In genomic region chr12:24854908-24855307, GRCh38 we compare ENCODE assay signal across 23 cellular contexts.
A peak's percentile ranks its signal among the peaks of the same experiment; 100 is the strongest.
DNase-seq lines count a peak whose midpoint lies in the region; ATAC-seq, FAIRE-seq and TF ChIP-seq lines count a peak whose summit lies in the region.
"Had no signal": no experiment of that assay in that cellular context is flagged by ENCODE, and none has a peak within 500 bp of the region (broad histone marks: within the 10 kb centered on the region; RNA-seq: fewer than 3 reads in every experiment).

No MANE protein-coding gene starts in this region.

- H3K9me3 Mint-ChIP-seq in astrocyte (ENCODE audit: unreplicated experiment) = no peaks in the 10 kb centered on the region

- TF ChIP-seq POLR2A in IMR-90 (IDR thresholded peaks at IDR 0.05; ENCODE audit: low read depth, low read length) = no peak

- H3K9me1 ChIP-seq in IMR-90 (ENCODE audit: insufficient read depth, low read length) = no peaks in the 10 kb centered on the region; the same call in 1 of the 2 replicates
- no peaks in the 10 kb centered on the region for H3K9me1 ChIP-seq in keratinocyte (ENCODE audit: control insufficient read depth, extremely low read depth, insufficient read depth, low read length)

- WGBS in IMR-90 (ENCODE audit: extremely low coverage in 2 of 2, insufficient read length in 1 of 2), 2 experiments = 66% methylated on average over 2 of the region's 6 CpGs; no CpG with 5 or more reads in 1 of the 2 experiments

- H4K20me1 ChIP-seq in BLaER1 (peaks cover 68% of the 10 kb centered on the region), IMR-90 (ENCODE audit: insufficient read depth, low read length) (peaks cover 37% of the 10 kb centered on the region; the same call in 1 of the 2 replicates), astrocyte (ENCODE audit: insufficient read depth, low read length) (peaks cover 15% of the 10 kb centered on the region), keratinocyte (ENCODE audit: control insufficient read depth, extremely low read depth, insufficient read depth, low read length) (no peaks in the 10 kb centered on the region)

- H2BK120ac ChIP-seq in IMR-90 (ENCODE audit: low read depth, low read length) = no peak overlapping the region

- H3K27me3 Mint-ChIP-seq in astrocyte (ENCODE audit: low read depth, unreplicated experiment) = no peaks in the 10 kb centered on the region

- no peak; the same call in 1 of the 2 replicates for ATAC-seq in IMR-90 (ENCODE audit: low read depth)
- ATAC-seq in GM21526 (IDR thresholded peaks at IDR 0.05; ENCODE audit: low FRiP score, unreplicated experiment) = no peak
- ATAC-seq: A549, right lobe of liver had no signal

- TF ChIP-seq CTCF in IMR-90 (conservative IDR thresholded peaks at IDR 0.05; ENCODE audit: low read depth, low read length) = no peak
- no peak for TF ChIP-seq CTCF in astrocyte (IDR thresholded peaks at IDR 0.05; ENCODE audit: insufficient read depth, low read depth, low read length)
- TF ChIP-seq CTCF in keratinocyte (optimal IDR thresholded peaks at IDR 0.05 in 1 of 3, IDR thresholded peaks at IDR 0.05 in 1 of 3, conservative IDR thresholded peaks at IDR 0.05 in 1 of 3; ENCODE audit: extremely low read depth in 1 of 3, insufficient read depth in 2 of 3, low read length in 3 of 3) = no peak
- TF ChIP-seq CTCF in ascending aorta (IDR thresholded peaks at IDR 0.05) = no peak

- no peak overlapping the region for H3K56ac ChIP-seq in IMR-90 (ENCODE audit: extremely low read depth, insufficient read depth, low read length)

- no peak overlapping the region for H2AFZ ChIP-seq in IMR-90 (replicated peaks; ENCODE audit: low read length, poor library complexity)
- H2AFZ ChIP-seq in astrocyte (ENCODE audit: low read depth, low read length) = no peak overlapping the region
- H2AFZ ChIP-seq in keratinocyte (ENCODE audit: control insufficient read depth, low read length) = no peak overlapping the region
- H2AFZ ChIP-seq: PC-9 had no signal

- H3K27me3 ChIP-seq in BLaER1 (no peaks in the 10 kb centered on the region), IMR-90 (ENCODE audit: control insufficient read depth, insufficient read depth, low read length) (no peaks in the 10 kb centered on the region), astrocyte (ENCODE audit: insufficient read depth, low read length) (no peaks in the 10 kb centered on the region), keratinocyte (ENCODE audit: control insufficient read depth, extremely low read depth, insufficient read depth, low read length) (no peaks in the 10 kb centered on the region), ascending aorta (no peaks in the 10 kb centered on the region)
- H3K27me3 ChIP-seq: right lobe of liver, tibial nerve had no signal

- H3K36me3 ChIP-seq in BLaER1 (peaks cover 85% of the 10 kb centered on the region), IMR-90 (ENCODE audit: control insufficient read depth, insufficient read depth, low read length) (peaks cover 7% of the 10 kb centered on the region), astrocyte (ENCODE audit: insufficient read depth, low read length) (no peaks in the 10 kb centered on the region), keratinocyte (ENCODE audit: control insufficient read depth in 2 of 2, extremely low read depth in 1 of 2, insufficient read depth in 2 of 2, low read length in 2 of 2) (no peaks in the 10 kb centered on the region), ascending aorta (no peaks in the 10 kb centered on the region)
- H3K36me3 ChIP-seq: left ventricle myocardium inferior, right lobe of liver, tibial nerve had no signal

- peaks cover 44% of the 10 kb centered on the region for H3K4me1 ChIP-seq in BLaER1
- peaks cover 9% of the 10 kb centered on the region; the same call in 1 of the 2 replicates for H3K4me1 ChIP-seq in IMR-90 (ENCODE audit: control insufficient read depth, insufficient read depth, low read length)
- peaks cover 25% of the 10 kb centered on the region for H3K4me1 ChIP-seq in astrocyte (ENCODE audit: insufficient read depth, low read length)
- peaks cover 28% of the 10 kb centered on the region for H3K4me1 ChIP-seq in keratinocyte (ENCODE audit: control insufficient read depth, extremely low read depth, insufficient read depth, low read length)
- peaks cover 0 to 2% of the 10 kb centered on the region in 2 donors for H3K4me1 ChIP-seq in ascending aorta
- H3K4me1 ChIP-seq: left ventricle myocardium inferior, right lobe of liver, tibial nerve had no signal

- CTCF ChIA-PET in IMR-90 (lab: Yijun Ruan, JAX) = interaction anchor here (0.9 to 1.2 kb wide), 2 partner anchors 15 to 300 kb away, joined by 3 read pairs; no protein-coding TSS in a partner anchor

- H3K4me3 Mint-ChIP-seq in astrocyte (ENCODE audit: unreplicated experiment) = peak overlapping the region; percentile 47
- H3K4me3 Mint-ChIP-seq: activated CD4-positive, alpha-beta T cell treated with anti-CD3 and anti-CD28 coated beads, Interleukin-2, amount 10 ng/mL, durations not matched to agents 7 days and 5 days; CD4-positive, alpha-beta memory T cell had no signal

- 0 out of 2 replicates have a peak overlapping the region, but pooled peaks have one; percentile 30 for H3K18ac ChIP-seq in IMR-90 (ENCODE audit: low read depth, low read length)

- peak overlapping the region; percentile 91 for H3K27ac Mint-ChIP-seq in astrocyte (ENCODE audit: unreplicated experiment)
- H3K27ac Mint-ChIP-seq: activated CD4-positive, alpha-beta T cell treated with anti-CD3 and anti-CD28 coated beads, Interleukin-2, amount 10 ng/mL, durations not matched to agents 7 days and 5 days; CD4-positive, alpha-beta memory T cell had no signal

- no peak overlapping the region for H2BK5ac ChIP-seq in IMR-90 (ENCODE audit: low read depth, low read length, poor library complexity, severe bottlenecking)

- peak overlapping the region; percentile 28 for H3K27ac ChIP-seq in BLaER1
- no peak overlapping the region for H3K27ac ChIP-seq in IMR-90 (ENCODE audit: insufficient read depth, low read length)
- peak overlapping the region; percentile 61 for H3K27ac ChIP-seq in astrocyte (ENCODE audit: low read depth, low read length)
- no peak overlapping the region for H3K27ac ChIP-seq in keratinocyte (ENCODE audit: control insufficient read depth, insufficient read depth, low read length)
- peak overlapping the region in 1 of 2 donors; percentile 16 for H3K27ac ChIP-seq in ascending aorta
- H3K27ac ChIP-seq: A549, left ventricle myocardium inferior, PC-9, right lobe of liver had no signal

- BruUV-seq in IMR-90 (replicated peaks; lab: Mats Ljungman, UMichigan) = no TSS peak

- no peak overlapping the region for H2BK15ac ChIP-seq in IMR-90 (ENCODE audit: low read depth, low read length)

- H3K23ac ChIP-seq in IMR-90 (ENCODE audit: low read depth, low read length) = no peak overlapping the region

- no peak overlapping the region for H4K8ac ChIP-seq in IMR-90 (ENCODE audit: low read depth in 2 of 2, low read length in 2 of 2)

- peak overlapping the region; percentile 47; the same call in 1 of the 2 replicates for H4K5ac ChIP-seq in IMR-90 (ENCODE audit: low read depth, low read length)

- no peak overlapping the region for H2BK20ac ChIP-seq in IMR-90 (ENCODE audit: low read depth, low read length)

- H3K79me1 ChIP-seq in IMR-90 (ENCODE audit: low read depth in 1 of 2, low read length in 2 of 2) = peaks cover 50% of the 10 kb centered on the region in 2 experiments

- no peak overlapping the region for H4K91ac ChIP-seq in IMR-90 (ENCODE audit: insufficient read depth, low read depth, low read length)

- TF ChIP-seq RAD21 in IMR-90 (IDR thresholded peaks at IDR 0.05; ENCODE audit: low read length) = no peak

- H3K9ac ChIP-seq in BLaER1 (no peak overlapping the region), IMR-90 (ENCODE audit: low read depth, low read length) (no peak overlapping the region), astrocyte (ENCODE audit: low read length) (peak overlapping the region; percentile 63), keratinocyte (ENCODE audit: control insufficient read depth, extremely low read depth, insufficient read depth, low read length) (no peak overlapping the region)
- H3K9ac ChIP-seq: SK-N-SH had no signal

- H3K9me3 ChIP-seq in BLaER1 (peaks cover 12% of the 10 kb centered on the region; the same call in 1 of the 2 replicates), IMR-90 (ENCODE audit: control insufficient read depth, insufficient read depth, low read length) (no peaks in the 10 kb centered on the region), astrocyte (ENCODE audit: insufficient read depth, low read depth, low read length) (no peaks in the 10 kb centered on the region), keratinocyte (ENCODE audit: control insufficient read depth, low read depth, low read length) (no peaks in the 10 kb centered on the region), ascending aorta (no peaks in the 10 kb centered on the region)
- H3K9me3 ChIP-seq: A549, HAP-1, left ventricle myocardium inferior, right lobe of liver, SK-N-SH, tibial nerve had no signal

- peaks cover 25% of the 10 kb centered on the region for H3K36me3 Mint-ChIP-seq in astrocyte (ENCODE audit: low read depth, unreplicated experiment)
- H3K36me3 Mint-ChIP-seq: CD4-positive, alpha-beta memory T cell had no signal

- H2AK5ac ChIP-seq in IMR-90 (ENCODE audit: low read depth, low read length) = no peak overlapping the region

- intact Hi-C loops in IMR-90 (cut with micrococcal nuclease) = loop anchor here (5.0 kb wide), 1 partner anchor 92 kb away; the partner anchor contains the start of gene BCAT1
- intact Hi-C loops in ascending aorta (cut with DNase I) = no loop called here

- in situ Hi-C loops in IMR-90 (cut with MboI; ENCODE audit: low sequenced_read_pairs) = no loop called here

- H3K79me2 ChIP-seq in astrocyte (ENCODE audit: insufficient read depth, low read length) = peaks cover 8% of the 10 kb centered on the region
- H3K79me2 ChIP-seq in keratinocyte (ENCODE audit: control insufficient read depth, insufficient read depth, low read length) = no peaks in the 10 kb centered on the region

- peaks cover 53% of the 10 kb centered on the region for H3K4me1 Mint-ChIP-seq in astrocyte (ENCODE audit: low read depth, unreplicated experiment)
- H3K4me1 Mint-ChIP-seq: activated CD4-positive, alpha-beta T cell treated with anti-CD3 and anti-CD28 coated beads, Interleukin-2, amount 10 ng/mL, durations not matched to agents 7 days and 5 days; CD4-positive, alpha-beta memory T cell had no signal

- FAIRE-seq in astrocyte (lab: Jason Lieb, UNC) (peak; percentile 45), keratinocyte (lab: Jason Lieb, UNC) (peak; percentile 36)
- FAIRE-seq: A549 had no signal

- H3K4ac ChIP-seq in IMR-90 (ENCODE audit: low read depth, low read length) = no peak overlapping the region; the same call in 1 of the 2 replicates

- POLR2A ChIA-PET in IMR-90 (lab: Charles Lee; ENCODE audit: unreplicated experiment) = no interaction called here

- H2AK9ac ChIP-seq in IMR-90 (replicated peaks; ENCODE audit: low read depth, low read length, poor library complexity) = no peak overlapping the region

- H3K4me2 ChIP-seq in BLaER1 (peak overlapping the region; percentile 34), IMR-90 (ENCODE audit: low read depth, low read length) (no peak overlapping the region), astrocyte (ENCODE audit: low read length) (peak overlapping the region; percentile 16), keratinocyte (ENCODE audit: control insufficient read depth, extremely low read depth, insufficient read depth, low read depth, low read length) (no peak overlapping the region)
- H3K4me2 ChIP-seq: A549, PC-9, SK-N-SH had no signal

- DNase-seq in IMR-90 (peak; percentile 61), astrocyte (ENCODE audit: low read depth) (peak; percentile 52), keratinocyte (ENCODE audit: low read depth, low spot score) (no peak), dedifferentiated amniotic fluid mesenchymal stem cell (ENCODE audit: extremely low spot score) (no peak), ascending aorta (ENCODE audit: low spot score in 2 of 2) (no peak), ecto neural progenitor cell (ENCODE audit: low spot score) (no peak)
- DNase-seq: activated CD4-positive, alpha-beta T cell treated with anti-CD3 and anti-CD28 coated beads, Interleukin-2, amount 10 ng/mL, durations not matched to agents 7 days and 5 days; activated CD8-positive, alpha-beta memory T cell treated with anti-CD3 and anti-CD28 coated beads, Interleukin-2, amount 50 U/mL, for 48 hours; CD4-positive, alpha-beta memory T cell; foreskin melanocyte; left ventricle myocardium inferior; NCI-H1417 treated with DMSO at 0.1 percent for 48 hours; NCI-H2171; NCI-H774; right lobe of liver; SK-N-SH; stimulated activated naive CD4-positive, alpha-beta T cell had no signal

- dilution Hi-C loops in IMR-90 (cut with HindIII; ENCODE audit: low sequenced_read_pairs, unreplicated experiment) = no loop called here
- dilution Hi-C loops in keratinocyte (cut with MboI; ENCODE audit: extremely low pct_ligation_motif_present, low sequenced_read_pairs) = no loop called here

- no peak overlapping the region for H3K4me3 ChIP-seq in BLaER1
- no peak overlapping the region for H3K4me3 ChIP-seq in IMR-90 (ENCODE audit: insufficient read depth, low read depth, low read length)
- H3K4me3 ChIP-seq in astrocyte (ENCODE audit: insufficient read depth, low read depth, low read length) = no peak overlapping the region
- no peak overlapping the region for H3K4me3 ChIP-seq in keratinocyte (ENCODE audit: control insufficient read depth in 2 of 3, extremely low read depth in 1 of 3, insufficient read depth in 2 of 3, low read depth in 1 of 3, low read length in 3 of 3)
- no peak overlapping the region for H3K4me3 ChIP-seq in ascending aorta
- H3K4me3 ChIP-seq: A549, HAP-1, left ventricle myocardium inferior, PC-9, right lobe of liver, tibial nerve had no signal

- no peak overlapping the region for H3K14ac ChIP-seq in IMR-90 (replicated peaks; ENCODE audit: low read depth, low read length)

Comparison
In these comparisons a context has a peak if more than half of its experiments do, and no peak if none do; other contexts are left out.
1. H3K27ac ChIP-seq: peak in BLaER1 (single experiment) and astrocyte (single experiment); none in IMR-90 (single experiment) and keratinocyte (single experiment).
2. H3K4me2 ChIP-seq: peak in BLaER1 (single experiment) and astrocyte (single experiment); none in IMR-90 (single experiment) and keratinocyte (single experiment).
3. DNase-seq: peak in IMR-90 (single experiment) and astrocyte (single experiment); none in keratinocyte (single experiment), dedifferentiated amniotic fluid mesenchymal stem cell (single experiment), ascending aorta (0 of 2) and ecto neural progenitor cell (single experiment).